In genomic region chr2:190121971-190122370, GRCh38 we compare ENCODE assay signal across 9 cellular contexts. TPM values are rescaled to one million over a fixed set of nuclear protein-coding genes. Genes with fewer than 3 reads are reported as not detected.
DNase-seq lines count a peak whose midpoint lies in the region; ATAC-seq and TF ChIP-seq lines count a peak whose summit lies in the region.
"Had no signal": no experiment of that assay in that cellular context is flagged by ENCODE, and none has a peak within 500 bp of the region (broad histone marks: within the 10 kb centered on the region; RNA-seq: fewer than 3 reads in every experiment).

No MANE protein-coding gene starts in this region.

- ATAC-seq in HG02798 (IDR thresholded peaks at IDR 0.05; ENCODE audit: poor library complexity, unreplicated experiment) (peak; percentile 81), HG03378 (IDR thresholded peaks at IDR 0.05; ENCODE audit: unreplicated experiment) (no peak)

- peak; percentile 0 for DNase-seq in NCI-H1105 treated with DMSO at 0.1 percent for 48 hours (lab: John Stamatoyannopoulos, UW)
- no peak for DNase-seq in NCI-H1105 (lab: John Stamatoyannopoulos, UW)
- peak; percentile 36 for DNase-seq in SW480 (ENCODE audit: low spot score)
- DNase-seq in iPS DF 6.9 (ENCODE audit: low read depth, low spot score), result peak; percentile 9
- no peak for DNase-seq in SKM-1 treated with dmso at 0.1 percent for 144 hours (lab: John Stamatoyannopoulos, UW; ENCODE audit: unreplicated experiment)
- no peak for DNase-seq in sigmoid colon

- H3K27me3 ChIP-seq in iPS DF 6.9 (ENCODE audit: control insufficient read depth, insufficient read depth, low read length), result no peaks in the 10 kb centered on the region
- H3K27me3 ChIP-seq in sigmoid colon, result no peaks in the 10 kb centered on the region
- H3K27me3 ChIP-seq: BLaER1 had no signal

- TF ChIP-seq CTCF in sigmoid colon (IDR thresholded peaks at IDR 0.05), result no peak

- no peak overlapping the region for H3K27ac ChIP-seq in iPS DF 6.9 (ENCODE audit: low read length)
- H3K27ac ChIP-seq in sigmoid colon, result no peak overlapping the region
- H3K27ac ChIP-seq: BLaER1 had no signal

- H3K4me3 ChIP-seq in iPS DF 6.9 (ENCODE audit: low read length) (no peak overlapping the region), sigmoid colon (no peak overlapping the region)
- H3K4me3 ChIP-seq: BLaER1 had no signal

- TF ChIP-seq POLR2A in sigmoid colon (IDR thresholded peaks at IDR 0.05), result no peak

- H3K4me1 ChIP-seq in iPS DF 6.9 (ENCODE audit: control insufficient read depth, insufficient read depth, low read length) (peaks cover 5% of the 10 kb centered on the region; the same call in 1 of the 2 replicates), sigmoid colon (peaks cover 0 to 6% (median 0%) of the 10 kb centered on the region in 4 donors)
- H3K4me1 ChIP-seq: BLaER1 had no signal

- no peak for TF ChIP-seq EP300 in sigmoid colon (IDR thresholded peaks at IDR 0.05)

- H3K9me3 ChIP-seq in iPS DF 6.9 (ENCODE audit: control insufficient read depth, insufficient read depth, low read length) (no peaks in the 10 kb centered on the region), sigmoid colon (no peaks in the 10 kb centered on the region)
- H3K9me3 ChIP-seq: BLaER1 had no signal

- H3K36me3 ChIP-seq in iPS DF 6.9 (ENCODE audit: control insufficient read depth, insufficient read depth, low read length) (no peaks in the 10 kb centered on the region), sigmoid colon (no peaks in the 10 kb centered on the region)
- H3K36me3 ChIP-seq: BLaER1 had no signal

- WGBS in iPS DF 6.9 (ENCODE audit: insufficient coverage, insufficient read length), result no CpG with 5 or more reads among the region's 1 CpG
- WGBS in sigmoid colon, 2 donors, result 32 to 64% methylated on average over 1 of the region's 1 CpG

- intact Hi-C loops in sigmoid colon (cut with DNase I), result no loop called here

RNA-seq across cellular contexts. Expression of gene MSTN, which starts 59.4 kb away (rescaled TPM):
- total RNA-seq in sigmoid colon, result under 1 TPM; 0.33 to 0.83 (median 0.56) TPM
- polyA plus RNA-seq in sigmoid colon, result under 1 TPM in 1 of 3 donors, not detected in 2; 0.13 TPM

Comparison
In these comparisons a context has a peak if more than half of its experiments do, and no peak if none do; other contexts are left out.
1. DNase-seq: peak in NCI-H1105 treated with DMSO at 0.1 percent for 48 hours (single experiment), SW480 (single experiment) and iPS DF 6.9 (single experiment); none in NCI-H1105 (single experiment), SKM-1 treated with dmso at 0.1 percent for 144 hours (single experiment) and sigmoid colon (single experiment).